ENCODE assay signal across 23 cellular contexts in the genomic region with DNA sequence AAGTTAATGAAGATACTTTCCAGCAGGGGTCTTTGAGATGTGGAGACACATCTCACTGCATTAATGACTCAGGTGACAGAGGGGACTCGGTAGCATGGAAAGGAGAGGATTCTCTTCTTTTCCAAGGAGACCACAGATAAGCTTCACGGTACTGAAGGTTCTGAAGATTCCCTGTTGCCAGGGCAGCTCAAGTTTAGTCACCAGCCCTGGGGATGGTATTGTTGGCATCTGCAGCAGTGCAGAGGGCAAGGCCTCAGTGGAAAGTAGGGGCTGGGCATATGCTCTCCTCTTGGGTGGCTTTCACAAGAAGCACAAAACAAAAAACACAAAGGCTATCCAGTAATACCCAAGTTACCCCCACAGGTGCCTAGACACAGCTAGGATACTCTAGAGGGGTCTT.
"Had no signal": no experiment of that assay in that cellular context is flagged by ENCODE, and none has a peak within 500 bp of the region (broad histone marks: within the 10 kb centered on the region; RNA-seq: fewer than 3 reads in every experiment).

No MANE protein-coding gene starts in this region.

- H3K27ac ChIP-seq: HL-60, KMS-11, RWPE1 had no signal

- H3K4me2 ChIP-seq: KMS-11, SK-N-SH had no signal

- ATAC-seq: K562 had no signal

- H3K9ac ChIP-seq: KMS-11, SK-N-SH had no signal

- DNase-seq: Kasumi-1, MV-4-11, NCI-H1048, NCI-H1105, NCI-H1417, NCI-H1436 treated with DMSO at 0.1 percent for 48 hours, NCI-H1694, NCI-H1930, NCI-H2081, NCI-H2107, NCI-H226, NCI-H446, NCI-H510A, NCI-H524 treated with DMSO at 0.1 percent for 48 hours, NCI-H69, NCI-H774, SHP77, SK-N-SH, SW 1271 had no signal

- H3K4me3 ChIP-seq: K562 had no signal

- H3K9me3 ChIP-seq: SK-N-SH had no signal
